In the genomic region with DNA sequence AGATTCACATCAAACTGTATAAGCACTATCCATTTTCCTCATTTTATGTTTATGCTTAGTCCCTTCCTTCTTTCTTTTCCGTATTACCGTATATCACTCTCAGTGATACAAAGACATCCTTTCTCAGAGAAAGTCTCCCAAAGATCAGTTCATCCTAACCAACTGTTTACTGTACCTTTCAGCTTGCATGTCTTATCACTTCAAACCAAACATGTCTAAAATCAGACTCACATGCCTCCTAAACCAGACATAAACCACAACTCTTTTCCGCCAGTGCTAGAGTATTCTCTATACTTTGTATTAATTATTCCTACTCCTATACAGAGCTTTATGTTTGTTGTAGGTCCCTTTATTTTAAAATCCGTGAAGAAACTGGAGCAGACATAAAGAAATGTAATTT, we compare ENCODE assay signal across 19 cellular contexts. TPM values are rescaled to one million over a fixed set of nuclear protein-coding genes. Genes with fewer than 3 reads are reported as not detected.
DNase-seq lines count a peak whose midpoint lies in the region; ATAC-seq, FAIRE-seq and TF ChIP-seq lines count a peak whose summit lies in the region.
"Had no signal": no experiment of that assay in that cellular context is flagged by ENCODE, and none has a peak within 500 bp of the region (broad histone marks: within the 10 kb centered on the region; RNA-seq: fewer than 3 reads in every experiment).

No MANE protein-coding gene starts in this region.

- ATAC-seq in activated CD8-positive, alpha-beta memory T cell treated with anti-CD3 and anti-CD28 coated beads, Interleukin-2, amount 10 ng/mL, durations not matched to agents 7 days and 5 days: no peak
- no peak for ATAC-seq in GM23338
- ATAC-seq in naive thymus-derived CD4-positive, alpha-beta T cell: no peak
- ATAC-seq: effector memory CD8-positive, alpha-beta T cell; left lung had no signal

- H2AFZ ChIP-seq in GM23338: no peak overlapping the region

- H3K36me3 Mint-ChIP-seq in activated CD8-positive, alpha-beta memory T cell treated with anti-CD3 and anti-CD28 coated beads, Interleukin-2, amount 10 ng/mL, durations not matched to agents 7 days and 5 days: peaks cover 15% of the 10 kb centered on the region
- H3K36me3 Mint-ChIP-seq in GM23338 (ENCODE audit: low read depth) (peaks cover 13% of the 10 kb centered on the region), nephron progenitor cell (ENCODE audit: low read depth) (peaks cover 39% of the 10 kb centered on the region)
- H3K36me3 Mint-ChIP-seq in activated T-helper 1 cell treated with anti-CD3 and anti-CD28 coated beads, Interleukin-12 subunit alpha, Interleukin-12 subunit beta, Interleukin-2, Interleukin-4 antibody, amounts not matched to agents 30 ng/mL and 10 ng/mL and 1 ng/mL, durations not matched to agents 14 hours and 24 hours and 36 hours (ENCODE audit: low read depth): peaks cover 18% of the 10 kb centered on the region
- peaks cover 0 to 21% (median 12%) of the 10 kb centered on the region in 5 donors for H3K36me3 Mint-ChIP-seq in naive thymus-derived CD4-positive, alpha-beta T cell

- peaks cover 5% of the 10 kb centered on the region; the same call in 1 of the 2 replicates for H3K9me2 ChIP-seq in GM23338 (ENCODE audit: insufficient read depth)

- no peaks in the 10 kb centered on the region for H3K9me3 Mint-ChIP-seq in activated CD8-positive, alpha-beta memory T cell treated with anti-CD3 and anti-CD28 coated beads, Interleukin-2, amount 10 ng/mL, durations not matched to agents 7 days and 5 days (ENCODE audit: low read depth)
- H3K9me3 Mint-ChIP-seq in GM23338: no peaks in the 10 kb centered on the region
- peaks cover 4% of the 10 kb centered on the region for H3K9me3 Mint-ChIP-seq in activated T-helper 1 cell treated with anti-CD3 and anti-CD28 coated beads, Interleukin-12 subunit alpha, Interleukin-12 subunit beta, Interleukin-2, Interleukin-4 antibody, amounts not matched to agents 30 ng/mL and 10 ng/mL and 1 ng/mL, durations not matched to agents 14 hours and 24 hours and 36 hours
- H3K9me3 Mint-ChIP-seq in naive thymus-derived CD4-positive, alpha-beta T cell: peaks cover 0 to 6% (median 0%) of the 10 kb centered on the region in 11 donors
- H3K9me3 Mint-ChIP-seq in nephron progenitor cell: peaks cover 17% of the 10 kb centered on the region
- H3K9me3 Mint-ChIP-seq: CD8-positive, alpha-beta memory T cell; IgD-negative memory B cell had no signal

- H3K9me3 ChIP-seq in naive thymus-derived CD4-positive, alpha-beta T cell (ENCODE audit: control insufficient read depth in 2 of 3, low read length in 3 of 3): no peaks in the 10 kb centered on the region
- H3K9me3 ChIP-seq: left lung, thoracic aorta had no signal

- FAIRE-seq in GM12891 (lab: Jason Lieb, UNC): no peak
- FAIRE-seq: astrocyte had no signal

- TF ChIP-seq POLR2A in GM12891 (IDR thresholded peaks at IDR 0.05; ENCODE audit: low read depth, low read length): no peak

- TF ChIP-seq CTCF in GM23338 (conservative IDR thresholded peaks at IDR 0.05; ENCODE audit: low read depth in 2 of 2) (no peak), GM13976 (IDR thresholded peaks at IDR 0.05; ENCODE audit: borderline replicate concordance, control extremely low read depth, extremely low read depth, insufficient read depth, missing control alignments) (no peak), nephron progenitor cell (IDR thresholded peaks at IDR 0.05) (no peak)

- CTCF ChIA-PET in activated CD8-positive, alpha-beta memory T cell treated with anti-CD3 and anti-CD28 coated beads, Interleukin-2, amount 10 ng/mL, durations not matched to agents 7 days and 5 days (lab: Charles Lee): interaction anchor here (0.8 to 0.9 kb wide), 2 partner anchors 19 to 86 kb away, joined by 3 read pairs; no protein-coding TSS in a partner anchor
- CTCF ChIA-PET in naive thymus-derived CD4-positive, alpha-beta T cell (lab: Charles Lee): interaction anchor here (0.8 to 4.3 kb wide), 4 partner anchors 67 to 382 kb away, joined by 3 to 49 read pairs (median 3); no protein-coding TSS in a partner anchor

- intact Hi-C loops in activated T-helper 1 cell treated with anti-CD3 and anti-CD28 coated beads, Interleukin-12 subunit alpha, Interleukin-12 subunit beta, Interleukin-2, Interleukin-4 antibody, amounts not matched to agents 30 ng/mL and 10 ng/mL and 1 ng/mL, durations not matched to agents 14 hours and 24 hours and 36 hours (cut with micrococcal nuclease): no loop called here
- intact Hi-C loops in naive thymus-derived CD4-positive, alpha-beta T cell (cut with micrococcal nuclease): loop anchor here in 1 of 2 donors (2.0 to 5.0 kb wide), 4 partner anchors 16 to 380 kb away; no protein-coding TSS in a partner anchor

- H3K36me3 ChIP-seq in GM23338 (ENCODE audit: insufficient read depth): peaks cover 2% of the 10 kb centered on the region; the same call in 1 of the 2 replicates
- H3K36me3 ChIP-seq in naive thymus-derived CD4-positive, alpha-beta T cell (ENCODE audit: control insufficient read depth in 2 of 3, insufficient read depth in 3 of 3, low read length in 3 of 3): peaks cover 0 to 10% (median 0%) of the 10 kb centered on the region in 3 experiments
- H3K36me3 ChIP-seq: thoracic aorta had no signal

- in situ Hi-C loops in GM13976 (cut with MboI; ENCODE audit: low sequenced_read_pairs, unreplicated experiment): no loop called here

- peaks cover 53% of the 10 kb centered on the region for H4K20me1 ChIP-seq in GM23338 (replicated peaks; ENCODE audit: insufficient read depth)

- peaks cover 58% of the 10 kb centered on the region for H3K4me1 Mint-ChIP-seq in activated CD8-positive, alpha-beta memory T cell treated with anti-CD3 and anti-CD28 coated beads, Interleukin-2, amount 10 ng/mL, durations not matched to agents 7 days and 5 days
- H3K4me1 Mint-ChIP-seq in GM23338 (peaks cover 64% of the 10 kb centered on the region), nephron progenitor cell (peaks cover 44% of the 10 kb centered on the region)
- peaks cover 72% of the 10 kb centered on the region for H3K4me1 Mint-ChIP-seq in activated T-helper 1 cell treated with anti-CD3 and anti-CD28 coated beads, Interleukin-12 subunit alpha, Interleukin-12 subunit beta, Interleukin-2, Interleukin-4 antibody, amounts not matched to agents 30 ng/mL and 10 ng/mL and 1 ng/mL, durations not matched to agents 14 hours and 24 hours and 36 hours (ENCODE audit: low read depth)
- H3K4me1 Mint-ChIP-seq in naive thymus-derived CD4-positive, alpha-beta T cell: peaks cover 62 to 84% (median 75%) of the 10 kb centered on the region in 7 donors

- no peak overlapping the region for H3K4me3 ChIP-seq in GM23338
- no peak overlapping the region for H3K4me3 ChIP-seq in naive thymus-derived CD4-positive, alpha-beta T cell (ENCODE audit: low read length)
- H3K4me3 ChIP-seq: left lung, thoracic aorta had no signal

- H3K4me1 ChIP-seq in GM23338 (ENCODE audit: insufficient read depth): peaks cover 72% of the 10 kb centered on the region
- H3K4me1 ChIP-seq in naive thymus-derived CD4-positive, alpha-beta T cell (ENCODE audit: control insufficient read depth in 2 of 2, insufficient read depth in 2 of 2, low read length in 2 of 2): peaks cover 4 to 25% of the 10 kb centered on the region in 2 donors

- peaks cover 97% of the 10 kb centered on the region for H3K79me2 ChIP-seq in GM23338 (replicated peaks; ENCODE audit: insufficient read depth)

- peak overlapping the region; percentile 19; the same call in 1 of the 2 replicates for H3K4me2 ChIP-seq in GM23338

- no peak for DNase-seq in activated CD8-positive, alpha-beta memory T cell treated with anti-CD3 and anti-CD28 coated beads, Interleukin-2, amount 10 ng/mL, durations not matched to agents 7 days and 5 days
- no peak for DNase-seq in activated CD8-positive, alpha-beta memory T cell treated with anti-CD3 and anti-CD28 coated beads, Interleukin-2, amount 50 U/mL, for 48 hours
- DNase-seq in GM23338 (ENCODE audit: low spot score): no peak
- DNase-seq in activated T-helper 1 cell treated with anti-CD3 and anti-CD28 coated beads, Interleukin-12 subunit alpha, Interleukin-12 subunit beta, Interleukin-2, Interleukin-4 antibody, amounts not matched to agents 30 ng/mL and 10 ng/mL and 1 ng/mL, durations not matched to agents 14 hours and 24 hours and 36 hours (ENCODE audit: low spot score): no peak
- DNase-seq in naive thymus-derived CD4-positive, alpha-beta T cell: no peak
- no peak for DNase-seq in GM12891 (ENCODE audit: insufficient read length, low spot score)
- DNase-seq in GM13976 (ENCODE audit: low spot score): no peak
- no peak for DNase-seq in nephron progenitor cell
- DNase-seq: activated effector memory CD4-positive, alpha-beta T cell treated with Interleukin-2 at 50 U/mL for 16 hours; CD8-positive, alpha-beta memory T cell; effector memory CD8-positive, alpha-beta T cell; left lung; NCI-H1930; NCI-H345; stimulated activated CD4-positive, alpha-beta T cell treated with anti-CD3 and anti-CD28 coated beads, Interleukin-12 subunit alpha, Interleukin-12 subunit beta, amount 100 ng/mL, for 4 hours; stimulated activated CD8-positive, alpha-beta memory T cell treated with anti-CD3 and anti-CD28 coated beads, Interleukin-4, amount 100 ng/mL, for 48 hours had no signal

- 0 out of 2 replicates have a peak overlapping the region, but pooled peaks have one; percentile 33 for H3K27ac ChIP-seq in GM23338 (ENCODE audit: low read depth)
- peak overlapping the region; percentile 20 for H3K27ac ChIP-seq in naive thymus-derived CD4-positive, alpha-beta T cell (ENCODE audit: low read depth, low read length)
- H3K27ac ChIP-seq: thoracic aorta had no signal

- peak overlapping the region; percentile 44 for H3K27ac Mint-ChIP-seq in activated CD8-positive, alpha-beta memory T cell treated with anti-CD3 and anti-CD28 coated beads, Interleukin-2, amount 10 ng/mL, durations not matched to agents 7 days and 5 days
- H3K27ac Mint-ChIP-seq in GM23338: 0 out of 2 replicates have a peak overlapping the region, but pooled peaks have one; percentile 46
- peak overlapping the region; percentile 52 for H3K27ac Mint-ChIP-seq in activated T-helper 1 cell treated with anti-CD3 and anti-CD28 coated beads, Interleukin-12 subunit alpha, Interleukin-12 subunit beta, Interleukin-2, Interleukin-4 antibody, amounts not matched to agents 30 ng/mL and 10 ng/mL and 1 ng/mL, durations not matched to agents 14 hours and 24 hours and 36 hours
- peak overlapping the region; percentile 13 to 92 (median 56) for H3K27ac Mint-ChIP-seq in naive thymus-derived CD4-positive, alpha-beta T cell
- H3K27ac Mint-ChIP-seq in nephron progenitor cell: no peak overlapping the region

- peaks cover 32% of the 10 kb centered on the region for H3F3A ChIP-seq in GM23338 (replicated peaks; ENCODE audit: low read depth)

- H3K27me3 ChIP-seq in GM23338 (ENCODE audit: insufficient read depth): no peaks in the 10 kb centered on the region
- H3K27me3 ChIP-seq in naive thymus-derived CD4-positive, alpha-beta T cell (ENCODE audit: control insufficient read depth in 2 of 2, insufficient read depth in 2 of 2, low read length in 2 of 2): no peaks in the 10 kb centered on the region
- H3K27me3 ChIP-seq: left lung had no signal

- no peaks in the 10 kb centered on the region for H3K27me3 Mint-ChIP-seq in activated CD8-positive, alpha-beta memory T cell treated with anti-CD3 and anti-CD28 coated beads, Interleukin-2, amount 10 ng/mL, durations not matched to agents 7 days and 5 days
- H3K27me3 Mint-ChIP-seq in GM23338 (ENCODE audit: insufficient read depth, low read depth, poor library complexity): peaks cover 2% of the 10 kb centered on the region
- no peaks in the 10 kb centered on the region for H3K27me3 Mint-ChIP-seq in activated T-helper 1 cell treated with anti-CD3 and anti-CD28 coated beads, Interleukin-12 subunit alpha, Interleukin-12 subunit beta, Interleukin-2, Interleukin-4 antibody, amounts not matched to agents 30 ng/mL and 10 ng/mL and 1 ng/mL, durations not matched to agents 14 hours and 24 hours and 36 hours (ENCODE audit: insufficient read depth)
- no peaks in the 10 kb centered on the region for H3K27me3 Mint-ChIP-seq in naive thymus-derived CD4-positive, alpha-beta T cell
- peaks cover 2% of the 10 kb centered on the region for H3K27me3 Mint-ChIP-seq in nephron progenitor cell (ENCODE audit: low read depth, poor library complexity)
- H3K27me3 Mint-ChIP-seq: CD8-positive, alpha-beta memory T cell; effector memory CD8-positive, alpha-beta T cell; IgD-negative memory B cell had no signal

- no peak overlapping the region for H3K4me3 Mint-ChIP-seq in activated CD8-positive, alpha-beta memory T cell treated with anti-CD3 and anti-CD28 coated beads, Interleukin-2, amount 10 ng/mL, durations not matched to agents 7 days and 5 days
- H3K4me3 Mint-ChIP-seq in GM23338 (no peak overlapping the region), nephron progenitor cell (no peak overlapping the region)
- H3K4me3 Mint-ChIP-seq in activated T-helper 1 cell treated with anti-CD3 and anti-CD28 coated beads, Interleukin-12 subunit alpha, Interleukin-12 subunit beta, Interleukin-2, Interleukin-4 antibody, amounts not matched to agents 30 ng/mL and 10 ng/mL and 1 ng/mL, durations not matched to agents 14 hours and 24 hours and 36 hours: no peak overlapping the region
- H3K4me3 Mint-ChIP-seq in naive thymus-derived CD4-positive, alpha-beta T cell: peak overlapping the region in 7 of 10 donors; percentile 5 to 76 (median 38)
- H3K4me3 Mint-ChIP-seq: CD8-positive, alpha-beta memory T cell; effector memory CD8-positive, alpha-beta T cell; IgD-negative memory B cell had no signal

- POLR2A ChIA-PET in naive thymus-derived CD4-positive, alpha-beta T cell (lab: Charles Lee): interaction anchor here (0.6 to 1.7 kb wide), 2 partner anchors 43 to 87 kb away, joined by 3 to 12 read pairs; no protein-coding TSS in a partner anchor

RNA-seq across cellular contexts. Expression of a gene that starts 41.5 kb away (rescaled TPM):
- total RNA-seq in activated CD8-positive, alpha-beta memory T cell treated with anti-CD3 and anti-CD28 coated beads, Interleukin-2, amount 10 ng/mL, durations not matched to agents 7 days and 5 days: 10 to 100 TPM; 78.2 to 89.0 TPM
- total RNA-seq in GM23338 (2014; rRNA removed; shearing (Covaris generic)): 120 and 129 TPM in 2 replicates
- 29.3 and 39.4 TPM in 2 replicates for polyA plus RNA-seq in GM23338 (2016; fragmentation: Nextera tagmentation; extraction: Ambion mirVana)
- 98.1 and 108 TPM in 2 replicates for total RNA-seq in activated T-helper 1 cell treated with anti-CD3 and anti-CD28 coated beads, Interleukin-12 subunit alpha, Interleukin-12 subunit beta, Interleukin-2, Interleukin-4 antibody, amounts not matched to agents 30 ng/mL and 10 ng/mL and 1 ng/mL, durations not matched to agents 14 hours and 24 hours and 36 hours
- 10 to 100 TPM; 57.7 to 81.3 (median 60.8) TPM for total RNA-seq in naive thymus-derived CD4-positive, alpha-beta T cell
- 10 to 100 TPM; 15.6 to 20.2 TPM for polyA plus RNA-seq in naive thymus-derived CD4-positive, alpha-beta T cell
- polyA plus RNA-seq in GM12891 (2012; ENCODE audit: low read depth, missing spikeins): 35.9 TPM

Comparison
In these comparisons a context has a peak if more than half of its experiments do, and no peak if none do; other contexts are left out.
1. H3K4me3 Mint-ChIP-seq: peak in naive thymus-derived CD4-positive, alpha-beta T cell (7 of 10); none in activated CD8-positive, alpha-beta memory T cell treated with anti-CD3 and anti-CD28 coated beads, Interleukin-2, amount 10 ng/mL, durations not matched to agents 7 days and 5 days (single experiment), GM23338 (single experiment), activated T-helper 1 cell treated with anti-CD3 and anti-CD28 coated beads, Interleukin-12 subunit alpha, Interleukin-12 subunit beta, Interleukin-2, Interleukin-4 antibody, amounts not matched to agents 30 ng/mL and 10 ng/mL and 1 ng/mL, durations not matched to agents 14 hours and 24 hours and 36 hours (single experiment) and nephron progenitor cell (single experiment).